Comparison of ENCODE assay signal across 1 cellular context in the genomic region with DNA sequence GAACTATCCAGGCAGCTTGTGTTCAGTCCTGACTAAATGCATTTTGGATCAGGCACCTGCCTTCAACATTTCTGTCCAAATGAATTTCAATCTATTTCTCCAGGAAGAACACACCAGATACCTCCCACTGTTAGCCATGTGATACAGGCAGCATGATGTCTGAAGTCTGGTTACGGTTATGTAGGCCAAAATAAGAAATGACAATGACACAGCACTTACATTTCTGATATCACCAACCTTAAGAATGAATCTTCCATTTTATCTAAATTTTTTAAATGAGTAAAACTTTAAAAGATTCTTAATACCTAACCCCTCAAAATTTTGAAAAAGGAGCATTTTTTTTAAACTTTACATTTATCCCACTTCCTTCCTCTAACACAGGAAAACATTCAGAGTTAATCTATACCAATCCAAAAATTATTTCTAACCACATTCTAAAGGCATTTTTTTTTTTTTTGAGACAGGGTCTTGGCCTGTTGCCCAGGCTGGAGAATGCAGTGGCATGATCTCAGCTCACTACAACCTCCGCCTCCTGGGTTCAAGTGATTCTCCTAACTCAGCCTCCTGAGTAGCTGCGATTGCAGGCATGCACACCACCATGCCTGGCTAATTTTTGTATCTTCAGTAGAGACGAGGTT.
TF ChIP-seq lines count a peak whose summit lies in the region.

A gene with protein sequence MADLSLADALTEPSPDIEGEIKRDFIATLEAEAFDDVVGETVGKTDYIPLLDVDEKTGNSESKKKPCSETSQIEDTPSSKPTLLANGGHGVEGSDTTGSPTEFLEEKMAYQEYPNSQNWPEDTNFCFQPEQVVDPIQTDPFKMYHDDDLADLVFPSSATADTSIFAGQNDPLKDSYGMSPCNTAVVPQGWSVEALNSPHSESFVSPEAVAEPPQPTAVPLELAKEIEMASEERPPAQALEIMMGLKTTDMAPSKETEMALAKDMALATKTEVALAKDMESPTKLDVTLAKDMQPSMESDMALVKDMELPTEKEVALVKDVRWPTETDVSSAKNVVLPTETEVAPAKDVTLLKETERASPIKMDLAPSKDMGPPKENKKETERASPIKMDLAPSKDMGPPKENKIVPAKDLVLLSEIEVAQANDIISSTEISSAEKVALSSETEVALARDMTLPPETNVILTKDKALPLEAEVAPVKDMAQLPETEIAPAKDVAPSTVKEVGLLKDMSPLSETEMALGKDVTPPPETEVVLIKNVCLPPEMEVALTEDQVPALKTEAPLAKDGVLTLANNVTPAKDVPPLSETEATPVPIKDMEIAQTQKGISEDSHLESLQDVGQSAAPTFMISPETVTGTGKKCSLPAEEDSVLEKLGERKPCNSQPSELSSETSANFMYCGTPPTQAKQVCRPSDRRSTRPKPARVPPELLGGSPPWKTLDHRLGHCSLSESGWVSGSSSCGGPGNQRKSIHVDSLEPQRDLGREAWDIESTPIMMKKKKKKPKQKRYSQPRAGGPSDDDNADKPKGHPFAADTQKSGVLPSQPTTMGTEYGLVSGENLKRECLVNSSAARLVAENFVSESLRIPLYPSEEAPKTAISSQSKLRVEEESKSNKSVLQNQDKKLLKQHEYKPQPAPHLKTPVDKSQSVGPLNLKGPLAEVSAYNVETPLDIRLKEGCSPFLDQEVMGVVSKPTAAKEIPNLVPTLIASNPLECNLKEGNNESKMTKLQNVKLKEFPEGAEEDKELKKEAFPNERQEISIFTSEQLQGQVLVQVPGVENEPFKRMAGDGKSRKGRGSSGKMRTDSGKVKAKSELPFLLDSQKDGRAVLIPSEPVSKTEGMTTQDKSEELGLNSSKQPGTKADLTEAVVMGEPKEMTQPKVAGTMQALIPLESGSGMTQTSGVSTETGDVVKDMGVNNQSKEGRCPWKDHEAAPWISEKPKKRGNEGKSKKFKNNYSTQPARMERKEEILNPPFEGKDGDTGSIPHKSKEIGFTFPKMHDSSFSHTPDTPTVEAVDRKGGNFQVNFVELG (N-terminal part only) (minus strand): TSS at position 81 of the 638 bp plus-strand sequence. CDS start 17,556 bp downstream, outside the sequence.

TF ChIP-seq in HEK293, 187 proteins besides CTCF, POLR2A, EP300 and RAD21 (continued from another document):
- TF ChIP-seq, protein P1, sequence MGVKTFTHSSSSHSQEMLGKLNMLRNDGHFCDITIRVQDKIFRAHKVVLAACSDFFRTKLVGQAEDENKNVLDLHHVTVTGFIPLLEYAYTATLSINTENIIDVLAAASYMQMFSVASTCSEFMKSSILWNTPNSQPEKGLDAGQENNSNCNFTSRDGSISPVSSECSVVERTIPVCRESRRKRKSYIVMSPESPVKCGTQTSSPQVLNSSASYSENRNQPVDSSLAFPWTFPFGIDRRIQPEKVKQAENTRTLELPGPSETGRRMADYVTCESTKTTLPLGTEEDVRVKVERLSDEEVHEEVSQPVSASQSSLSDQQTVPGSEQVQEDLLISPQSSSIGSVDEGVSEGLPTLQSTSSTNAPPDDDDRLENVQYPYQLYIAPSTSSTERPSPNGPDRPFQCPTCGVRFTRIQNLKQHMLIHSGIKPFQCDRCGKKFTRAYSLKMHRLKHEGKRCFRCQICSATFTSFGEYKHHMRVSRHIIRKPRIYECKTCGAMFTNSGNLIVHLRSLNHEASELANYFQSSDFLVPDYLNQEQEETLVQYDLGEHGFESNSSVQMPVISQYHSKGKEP (tag by site-specific recombination; IDR thresholded peaks at IDR 0.05): peak; percentile 83
- no peak for TF ChIP-seq KLF8 (tag by site-specific recombination; IDR thresholded peaks at IDR 0.05)
- 0 out of 2 replicates have a peak, but pooled peaks have one; percentile 10 for TF ChIP-seq ZNF366 (tag by site-specific recombination; conservative IDR thresholded peaks at IDR 0.05)
- TF ChIP-seq ZNF335 (tag by site-specific recombination; conservative IDR thresholded peaks at IDR 0.05): peak; percentile 17; the same call in 1 of the 2 replicates
- TF ChIP-seq, protein P2, sequence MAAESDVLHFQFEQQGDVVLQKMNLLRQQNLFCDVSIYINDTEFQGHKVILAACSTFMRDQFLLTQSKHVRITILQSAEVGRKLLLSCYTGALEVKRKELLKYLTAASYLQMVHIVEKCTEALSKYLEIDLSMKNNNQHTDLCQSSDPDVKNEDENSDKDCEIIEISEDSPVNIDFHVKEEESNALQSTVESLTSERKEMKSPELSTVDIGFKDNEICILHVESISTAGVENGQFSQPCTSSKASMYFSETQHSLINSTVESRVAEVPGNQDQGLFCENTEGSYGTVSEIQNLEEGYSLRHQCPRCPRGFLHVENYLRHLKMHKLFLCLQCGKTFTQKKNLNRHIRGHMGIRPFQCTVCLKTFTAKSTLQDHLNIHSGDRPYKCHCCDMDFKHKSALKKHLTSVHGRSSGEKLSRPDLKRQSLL (tag by site-specific recombination; IDR thresholded peaks at IDR 0.05): no peak
- 0 out of 2 replicates have a peak, but pooled peaks have one; percentile 13 for TF ChIP-seq ZIC2 (tag by site-specific recombination; IDR thresholded peaks at IDR 0.05)
- TF ChIP-seq ZNF629 (tag by site-specific recombination; IDR thresholded peaks at IDR 0.05): 0 out of 2 replicates have a peak, but pooled peaks have one; percentile 22
- peak; percentile 36; the same call in 1 of the 2 replicates for TF ChIP-seq ZNF501 (tag by site-specific recombination; IDR thresholded peaks at IDR 0.05)
- peak; percentile 48; the same call in 1 of the 2 replicates for TF ChIP-seq ZNF394 (tag by site-specific recombination; IDR thresholded peaks at IDR 0.05; ENCODE audit: borderline replicate concordance)
- TF ChIP-seq, protein P3, sequence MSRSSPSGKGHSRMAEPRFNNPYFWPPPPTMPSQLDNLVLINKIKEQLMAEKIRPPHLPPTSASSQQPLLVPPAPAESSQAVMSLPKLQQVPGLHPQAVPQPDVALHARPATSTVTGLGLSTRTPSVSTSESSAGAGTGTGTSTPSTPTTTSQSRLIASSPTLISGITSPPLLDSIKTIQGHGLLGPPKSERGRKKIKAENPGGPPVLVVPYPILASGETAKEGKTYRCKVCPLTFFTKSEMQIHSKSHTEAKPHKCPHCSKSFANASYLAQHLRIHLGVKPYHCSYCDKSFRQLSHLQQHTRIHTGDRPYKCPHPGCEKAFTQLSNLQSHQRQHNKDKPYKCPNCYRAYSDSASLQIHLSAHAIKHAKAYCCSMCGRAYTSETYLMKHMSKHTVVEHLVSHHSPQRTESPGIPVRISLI (tag by site-specific recombination; IDR thresholded peaks at IDR 0.05): peak; percentile 49; the same call in 1 of the 2 replicates
- TF ChIP-seq ZNF473 (tag by site-specific recombination; IDR thresholded peaks at IDR 0.05): no peak
TF ChIP-seq in HEK293: peak in this region for 12.
